In genomic region chr5:68274847-68275700, GRCh38 we compare ENCODE assay signal across 1 cellular context.
TF ChIP-seq lines count a peak whose summit lies in the region.

No MANE protein-coding gene starts in this region.

TF ChIP-seq in GM12878, 131 proteins besides CTCF, POLR2A, EP300 and RAD21 (continued from another document and continues in another):
- TF ChIP-seq ZNF687 (IDR thresholded peaks at IDR 0.05) (peak; percentile 19; the same call in 1 of the 2 replicates), KLF5 (IDR thresholded peaks at IDR 0.05; ENCODE audit: partially characterized antibody) (no peak), KAT2A (conservative IDR thresholded peaks at IDR 0.05; ENCODE audit: control insufficient read depth, low read depth, low read length) (no peak), MTA3 (IDR thresholded peaks at IDR 0.05; ENCODE audit: borderline replicate concordance, low read length) (no peak; the same call in 1 of the 2 replicates), BMI1 (IDR thresholded peaks at IDR 0.05; ENCODE audit: borderline replicate concordance) (no peak), TCF7 (IDR thresholded peaks at IDR 0.05; ENCODE audit: borderline replicate concordance) (0 out of 2 replicates have a peak, but pooled peaks have one; percentile 12), NFIC (IDR thresholded peaks at IDR 0.05; ENCODE audit: low read depth, low read length) (peak; percentile 89), BHLHE40 (IDR thresholded peaks at IDR 0.05; ENCODE audit: borderline replicate concordance in 1 of 2, low read depth in 2 of 2, low read length in 1 of 2) (no peak), SUZ12 (IDR thresholded peaks at IDR 0.05; ENCODE audit: unreplicated experiment) (no peak), RAD51 (IDR thresholded peaks at IDR 0.05) (peak; percentile 47; the same call in 1 of the 2 replicates), CEBPB (IDR thresholded peaks at IDR 0.05; ENCODE audit: borderline replicate concordance in 1 of 2, low read depth in 2 of 2, low read length in 2 of 2) (0 out of 4 replicates have a peak, but pooled peaks of 1 of the 2 experiments have one; percentile 48), CREB1 (IDR thresholded peaks at IDR 0.05; ENCODE audit: low read depth) (peak; percentile 37; the same call in 1 of the 2 replicates), SP1 (IDR thresholded peaks at IDR 0.05; ENCODE audit: low read depth, low read length) (no peak), STAT3 (IDR thresholded peaks at IDR 0.05; ENCODE audit: low read depth, low read length) (no peak), PRDM15 (CRISPR knock-in tag; IDR thresholded peaks at IDR 0.05) (no peak), ETV6 (conservative IDR thresholded peaks at IDR 0.05 in 1 of 2, IDR thresholded peaks at IDR 0.05 in 1 of 2; ENCODE audit: borderline replicate concordance in 1 of 2, low read depth in 1 of 2) (no peak; a peak in 1 of 4 replicates), FOXK2 (IDR thresholded peaks at IDR 0.05) (no peak), ASH2L (IDR thresholded peaks at IDR 0.05; ENCODE audit: borderline replicate concordance, low read depth) (0 out of 2 replicates have a peak, but pooled peaks have one; percentile 28), ZNF592 (IDR thresholded peaks at IDR 0.05) (no peak), IRF4 (IDR thresholded peaks at IDR 0.05; ENCODE audit: low read depth, low read length) (no peak), PKNOX1 (IDR thresholded peaks at IDR 0.05) (no peak), JUND (IDR thresholded peaks at IDR 0.05; ENCODE audit: low read depth, low read length) (no peak), BACH1 (IDR thresholded peaks at IDR 0.05; ENCODE audit: borderline replicate concordance) (no peak), JUNB (IDR thresholded peaks at IDR 0.05) (peak; percentile 91), SMAD5 (IDR thresholded peaks at IDR 0.05; ENCODE audit: low read depth) (no peak), ATF2 (IDR thresholded peaks at IDR 0.05; ENCODE audit: low read length) (peak; percentile 50), NR2C1 (IDR thresholded peaks at IDR 0.05) (no peak), BCL11A (IDR thresholded peaks at IDR 0.05; ENCODE audit: low read depth, low read length) (no peak), EED (IDR thresholded peaks at IDR 0.05; ENCODE audit: low read depth) (peak; percentile 38; the same call in 1 of the 2 replicates), RELB (IDR thresholded peaks at IDR 0.05; ENCODE audit: low read depth) (peak; percentile 49; the same call in 1 of the 2 replicates), ELK1 (IDR thresholded peaks at IDR 0.05; ENCODE audit: low read depth, low read length) (no peak), CBX3 (IDR thresholded peaks at IDR 0.05; ENCODE audit: borderline replicate concordance, low read depth) (no peak), PBX3 (IDR thresholded peaks at IDR 0.05; ENCODE audit: insufficient replicate concordance, low read depth, low read length) (no peak), CBX5 (IDR thresholded peaks at IDR 0.05; ENCODE audit: low read depth) (0 out of 2 replicates have a peak, but pooled peaks have one; percentile 47), CEBPZ (IDR thresholded peaks at IDR 0.05; ENCODE audit: low read depth, low read length) (no peak)
